14 cellular contexts compared by ENCODE assay signal in genomic region chr15:81074773-81075172, GRCh38. TPM values are rescaled to one million over a fixed set of nuclear protein-coding genes. Genes with fewer than 3 reads are reported as not detected.
"Had no signal": no experiment of that assay in that cellular context is flagged by ENCODE, and none has a peak within 500 bp of the region (broad histone marks: within the 10 kb centered on the region; RNA-seq: fewer than 3 reads in every experiment).

No MANE protein-coding gene starts in this region.

- H3K4me3 Mint-ChIP-seq: naive thymus-derived CD4-positive, alpha-beta T cell; stimulated activated naive CD8-positive, alpha-beta T cell treated with anti-CD3 and anti-CD28 coated beads, Interleukin-15, amount 100 ng/mL, for 72 hours had no signal

- H3K27ac Mint-ChIP-seq: activated naive CD4-positive, alpha-beta T cell treated with anti-CD3 and anti-CD28 coated beads, Interleukin-2, amount 50 U/mL, for 72 hours; activated T-helper 2 cell treated with anti-CD3 and anti-CD28 coated beads, Interferon-gamma antibody, Interleukin-2, Interleukin-4, amounts not matched to agents 10 μg/mL and 5 μg/mL and 100 μg/mL, durations not matched to agents 14 hours and 24 hours and 36 hours had no signal

- ATAC-seq: activated naive CD4-positive, alpha-beta T cell treated with anti-CD3 and anti-CD28 coated beads, Interleukin-2, amount 50 U/mL, for 72 hours; heart right ventricle; naive thymus-derived CD4-positive, alpha-beta T cell; stimulated activated naive CD8-positive, alpha-beta T cell treated with anti-CD3 and anti-CD28 coated beads, Interleukin-15, amount 100 ng/mL, for 72 hours; upper lobe of right lung had no signal

- H3K36me3 Mint-ChIP-seq: activated naive CD4-positive, alpha-beta T cell treated with anti-CD3 and anti-CD28 coated beads, Interleukin-2, amount 50 U/mL, for 72 hours had no signal

- DNase-seq: activated CD8-positive, alpha-beta memory T cell treated with anti-CD3 and anti-CD28 coated beads, Interleukin-2, amount 50 U/mL, for 48 hours; brain microvascular endothelial cell; heart right ventricle; naive thymus-derived CD4-positive, alpha-beta T cell; stimulated activated CD4-positive, alpha-beta T cell treated with anti-CD3 and anti-CD28 coated beads, Interleukin-15, amount 100 ng/mL, for 24 hours; stimulated activated CD4-positive, alpha-beta T cell treated with anti-CD3 and anti-CD28 coated beads, Interleukin-4, amount 100 ng/mL, for 24 hours; stimulated activated naive CD8-positive, alpha-beta T cell treated with anti-CD3 and anti-CD28 coated beads, Interleukin-15, amount 100 ng/mL, for 72 hours; testis; upper lobe of right lung; WERI-Rb-1 had no signal

- H3K27me3 Mint-ChIP-seq: stimulated activated naive CD8-positive, alpha-beta T cell treated with anti-CD3 and anti-CD28 coated beads, Interleukin-15, amount 100 ng/mL, for 72 hours had no signal

RNA-seq across cellular contexts. Expression of gene CFAP161, which starts 59.3 kb away (rescaled TPM):
- total RNA-seq: activated naive CD4-positive, alpha-beta T cell treated with anti-CD3 and anti-CD28 coated beads, Interleukin-2, amount 50 U/mL, for 72 hours; activated T-helper 2 cell treated with anti-CD3 and anti-CD28 coated beads, Interferon-gamma antibody, Interleukin-2, Interleukin-4, amounts not matched to agents 10 μg/mL and 5 μg/mL and 100 μg/mL, durations not matched to agents 14 hours and 24 hours and 36 hours; naive thymus-derived CD4-positive, alpha-beta T cell; renal cortical epithelial cell; T-helper 1 cell treated with Interleukin-12 subunit alpha and Interleukin-12 subunit beta and Interleukin-4 antibody, amounts not matched to agents 30 ng/mL and 1 ng/mL, for 36 hours had no signal
- polyA plus RNA-seq: naive thymus-derived CD4-positive, alpha-beta T cell had no signal
